In the genomic region with DNA sequence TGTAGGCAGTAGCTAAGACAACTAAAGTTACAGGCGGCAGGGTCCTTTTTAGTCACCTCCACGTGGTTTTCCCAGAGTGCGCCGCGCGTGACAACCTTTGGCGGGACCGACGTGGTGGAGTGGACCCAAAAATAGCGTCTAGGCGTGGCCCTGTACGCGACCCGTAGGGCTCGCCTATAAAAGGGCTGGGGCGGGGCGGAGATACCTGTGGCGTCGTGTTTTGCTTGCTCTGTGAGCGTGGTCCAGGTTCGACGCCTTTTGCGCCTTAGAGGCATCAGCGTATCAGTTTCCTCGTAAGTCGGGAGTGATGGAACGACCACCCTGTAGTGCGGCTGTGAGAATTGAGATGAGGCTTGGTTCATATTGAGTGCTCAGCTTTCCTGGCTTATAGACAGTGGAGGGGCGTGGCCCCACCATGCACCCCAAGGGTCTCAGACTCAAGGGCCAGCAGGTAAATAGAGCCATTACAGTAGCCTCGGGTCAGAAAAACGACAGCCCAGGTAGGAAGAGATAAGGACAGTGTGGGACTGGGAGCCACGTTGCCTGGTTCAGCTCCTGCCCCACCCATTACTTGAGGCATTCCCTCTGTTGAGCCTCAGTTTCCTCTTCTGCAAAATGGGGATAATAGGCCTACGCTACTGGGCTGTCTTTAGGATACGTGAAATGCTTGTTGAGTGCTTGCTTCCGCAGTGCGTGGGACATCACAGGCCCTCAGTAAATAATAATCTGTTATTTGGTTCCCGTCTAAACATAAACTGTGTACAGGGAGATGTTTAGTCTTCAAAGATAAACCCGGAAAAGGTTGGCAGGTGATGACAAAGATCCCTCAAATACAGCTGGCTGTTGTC, we compare ENCODE assay signal across 8 cellular contexts. TPM values are rescaled to one million over a fixed set of nuclear protein-coding genes. Genes with fewer than 3 reads are reported as not detected.
DNase-seq lines count a peak whose midpoint lies in the region; ATAC-seq and TF ChIP-seq lines count a peak whose summit lies in the region.

No MANE protein-coding gene starts in this region.

- peaks cover 2% of the 10 kb centered on the region for H3K27me3 Mint-ChIP-seq in IgD-negative memory B cell

- peaks cover 10% of the 10 kb centered on the region for H3F3A ChIP-seq in SK-N-SH (replicated peaks; ENCODE audit: insufficient read depth)

- H3K9me3 Mint-ChIP-seq in IgD-negative memory B cell: peaks cover 2 to 10% (median 4%) of the 10 kb centered on the region in 3 donors

- peak overlapping the region; percentile 89 to 100 (median 99) for H3K27ac Mint-ChIP-seq in IgD-negative memory B cell

- POLR2A ChIA-PET in SK-N-SH (lab: Yijun Ruan, JAX): interaction anchor here (0.6 to 2.4 kb wide), 12 partner anchors 15 to 141 kb away, joined by 3 to 13 read pairs (median 5); a partner anchor contains a TSS

- H3K79me2 ChIP-seq in SK-N-SH (ENCODE audit: insufficient read depth) (0 out of 2 replicates have a peak, but pooled peaks cover 10% of the 10 kb centered on the region), hepatocyte (no peaks in the 10 kb centered on the region)

- no peak for TF ChIP-seq RAD21 in SK-N-SH (IDR thresholded peaks at IDR 0.05; ENCODE audit: low read length)

- no peak for ATAC-seq in HG02870 (IDR thresholded peaks at IDR 0.05; ENCODE audit: unreplicated experiment)

- peaks cover 7 to 19% (median 10%) of the 10 kb centered on the region in 3 donors for H3K4me1 Mint-ChIP-seq in IgD-negative memory B cell

- H3K27me3 ChIP-seq in SK-N-SH (ENCODE audit: insufficient read depth): no peaks in the 10 kb centered on the region
- no peaks in the 10 kb centered on the region for H3K27me3 ChIP-seq in adipocyte (replicated peaks; ENCODE audit: control insufficient read depth, insufficient read depth, low read length)
- H3K27me3 ChIP-seq in hepatocyte: no peaks in the 10 kb centered on the region

- H3K36me3 Mint-ChIP-seq in IgD-negative memory B cell: peaks cover 2% of the 10 kb centered on the region

- peak; percentile 83 to 88 for DNase-seq in NCI-H526 (lab: John Stamatoyannopoulos, UW)
- no peak for DNase-seq in NCI-H526 treated with DMSO at 0.1 percent for 48 hours (lab: John Stamatoyannopoulos, UW)
- no peak for DNase-seq in SK-N-SH
- no peak for DNase-seq in adipocyte (ENCODE audit: low read depth)
- peak; percentile 91 for DNase-seq in hepatocyte (ENCODE audit: low spot score)
- DNase-seq in skeletal muscle cell (ENCODE audit: low read depth): no peak

- peak overlapping the region; percentile 92 to 99 (median 97) for H3K4me3 Mint-ChIP-seq in IgD-negative memory B cell

- H2AFZ ChIP-seq in SK-N-SH (ENCODE audit: low read depth): peak overlapping the region; percentile 96
- peak overlapping the region; percentile 67 for H2AFZ ChIP-seq in hepatocyte

- H3K36me3 ChIP-seq in SK-N-SH (replicated peaks in 1 of 2; ENCODE audit: control insufficient read depth in 1 of 2, insufficient read depth in 2 of 2, low read length in 1 of 2) (peaks cover 8 to 11% of the 10 kb centered on the region in 2 experiments), adipocyte (ENCODE audit: control insufficient read depth, insufficient read depth, low read length, severe bottlenecking) (peaks cover 24% of the 10 kb centered on the region), hepatocyte (replicated peaks; ENCODE audit: insufficient read depth, low read depth) (no peaks in the 10 kb centered on the region)

- H3K27ac ChIP-seq in SK-N-SH (ENCODE audit: low read depth in 2 of 2, low read length in 1 of 2) (peak overlapping the region; percentile 97), hepatocyte (peak overlapping the region; percentile 96)

- WGBS in SK-N-SH (ENCODE audit: low lambda C conversion rate): 49% methylated on average over 31 of the region's 38 CpGs
- WGBS in hepatocyte (ENCODE audit: low lambda C conversion rate, missing lambda C conversion rate): 43% methylated on average over 38 of the region's 38 CpGs

- H3K9me3 ChIP-seq in SK-N-SH (no peaks in the 10 kb centered on the region), adipocyte (ENCODE audit: control insufficient read depth, low read length) (no peaks in the 10 kb centered on the region), hepatocyte (ENCODE audit: low read depth) (no peaks in the 10 kb centered on the region)

- H3K9ac ChIP-seq in SK-N-SH: peak overlapping the region; percentile 97
- peak overlapping the region; percentile 99 for H3K9ac ChIP-seq in adipocyte (ENCODE audit: low read length)

- TF ChIP-seq CTCF in SK-N-SH (IDR thresholded peaks at IDR 0.05): no peak
- TF ChIP-seq CTCF in hepatocyte (IDR thresholded peaks at IDR 0.05; ENCODE audit: poor library complexity): no peak

- peaks cover 0 to 13% of the 10 kb centered on the region in 2 experiments; a peak in 1 of 4 replicates for H3K4me1 ChIP-seq in SK-N-SH (ENCODE audit: control insufficient read depth in 1 of 2, insufficient read depth in 2 of 2, low read depth in 1 of 2, low read length in 1 of 2)
- H3K4me1 ChIP-seq in adipocyte (ENCODE audit: control insufficient read depth, insufficient read depth, low read length): peaks cover 15% of the 10 kb centered on the region
- peaks cover 5% of the 10 kb centered on the region for H3K4me1 ChIP-seq in hepatocyte (ENCODE audit: insufficient read depth)

- CTCF ChIA-PET in SK-N-SH (lab: Yijun Ruan, JAX): interaction anchor here (0.8 to 11.1 kb wide), 21 partner anchors 10 to 394 kb away, joined by 3 to 146 read pairs (median 4); a partner anchor contains a TSS

- H3K4me2 ChIP-seq in SK-N-SH: peak overlapping the region; percentile 91
- H3K4me2 ChIP-seq in hepatocyte: peak overlapping the region; percentile 72

- H3K9me2 ChIP-seq in SK-N-SH (no peaks in the 10 kb centered on the region), hepatocyte (replicated peaks; ENCODE audit: insufficient read depth) (no peaks in the 10 kb centered on the region)

- no peak for TF ChIP-seq EP300 in SK-N-SH (IDR thresholded peaks at IDR 0.05; ENCODE audit: borderline replicate concordance in 1 of 2, low read depth in 1 of 2, low read length in 1 of 2)

- H3K4me3 ChIP-seq in SK-N-SH (ENCODE audit: low read depth in 2 of 2, low read length in 1 of 2) (peak overlapping the region; percentile 62 to 71), adipocyte (ENCODE audit: low read length) (peak overlapping the region; percentile 86), hepatocyte (no peak overlapping the region), skeletal muscle cell (ENCODE audit: low read depth, low read length) (peak overlapping the region; percentile 62)

- H4K20me1 ChIP-seq in SK-N-SH (ENCODE audit: insufficient read depth) (no peaks in the 10 kb centered on the region), hepatocyte (ENCODE audit: insufficient read depth, poor library complexity, severe bottlenecking) (no peaks in the 10 kb centered on the region)

TF ChIP-seq in SK-N-SH, 30 proteins besides CTCF, POLR2A, EP300 and RAD21:
- no peak for TF ChIP-seq TEAD4 (IDR thresholded peaks at IDR 0.05; ENCODE audit: borderline replicate concordance, insufficient read depth)
- no peak for TF ChIP-seq NRF1 (IDR thresholded peaks at IDR 0.05; ENCODE audit: low read depth, low read length)
- TF ChIP-seq, protein P1, sequence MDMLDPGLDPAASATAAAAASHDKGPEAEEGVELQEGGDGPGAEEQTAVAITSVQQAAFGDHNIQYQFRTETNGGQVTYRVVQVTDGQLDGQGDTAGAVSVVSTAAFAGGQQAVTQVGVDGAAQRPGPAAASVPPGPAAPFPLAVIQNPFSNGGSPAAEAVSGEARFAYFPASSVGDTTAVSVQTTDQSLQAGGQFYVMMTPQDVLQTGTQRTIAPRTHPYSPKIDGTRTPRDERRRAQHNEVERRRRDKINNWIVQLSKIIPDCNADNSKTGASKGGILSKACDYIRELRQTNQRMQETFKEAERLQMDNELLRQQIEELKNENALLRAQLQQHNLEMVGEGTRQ (IDR thresholded peaks at IDR 0.05; ENCODE audit: borderline replicate concordance, low read depth, low read length): peak; percentile 65
- TF ChIP-seq, protein P2, sequence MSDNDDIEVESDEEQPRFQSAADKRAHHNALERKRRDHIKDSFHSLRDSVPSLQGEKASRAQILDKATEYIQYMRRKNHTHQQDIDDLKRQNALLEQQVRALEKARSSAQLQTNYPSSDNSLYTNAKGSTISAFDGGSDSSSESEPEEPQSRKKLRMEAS (IDR thresholded peaks at IDR 0.05; ENCODE audit: low read depth): peak; percentile 99
- TF ChIP-seq MXI1 (IDR thresholded peaks at IDR 0.05; ENCODE audit: low read depth, low read length): peak; percentile 88
- TF ChIP-seq, protein P3, sequence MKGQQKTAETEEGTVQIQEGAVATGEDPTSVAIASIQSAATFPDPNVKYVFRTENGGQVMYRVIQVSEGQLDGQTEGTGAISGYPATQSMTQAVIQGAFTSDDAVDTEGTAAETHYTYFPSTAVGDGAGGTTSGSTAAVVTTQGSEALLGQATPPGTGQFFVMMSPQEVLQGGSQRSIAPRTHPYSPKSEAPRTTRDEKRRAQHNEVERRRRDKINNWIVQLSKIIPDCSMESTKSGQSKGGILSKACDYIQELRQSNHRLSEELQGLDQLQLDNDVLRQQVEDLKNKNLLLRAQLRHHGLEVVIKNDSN (IDR thresholded peaks at IDR 0.05; ENCODE audit: borderline replicate concordance, low read depth): peak; percentile 91
- peak; percentile 62; the same call in 1 of the 2 replicates for TF ChIP-seq MEF2A (IDR thresholded peaks at IDR 0.05; ENCODE audit: borderline replicate concordance, low read depth)

RNA-seq across cellular contexts. Expression of a gene that starts 0.7 kb away (rescaled TPM):
- polyA plus RNA-seq in IgD-negative memory B cell (26.9 TPM), SK-N-SH (2012; rRNA removed) (77.7 and 92.4 TPM in 2 replicates), hepatocyte (93.1 and 95.4 TPM in 2 replicates)
- polyA plus RNA-seq in SK-N-SH (2012; cell fraction: cytosol; rRNA removed): 48.7 and 73.5 TPM in 2 replicates
- 41.0 and 42.2 TPM in 2 replicates for polyA plus RNA-seq in SK-N-SH (2012; cell fraction: nucleus; rRNA removed)
- 63.2 and 65.0 TPM in 2 replicates for total RNA-seq in hepatocyte

RNA-seq across cellular contexts. Expression of a gene that starts 11.5 kb away (rescaled TPM):
- polyA plus RNA-seq in IgD-negative memory B cell (6.5 TPM), SK-N-SH (2012; rRNA removed) (0.05 and 0.15 TPM in 2 replicates), hepatocyte (0.56 and 1.5 TPM in 2 replicates)
- polyA plus RNA-seq in SK-N-SH (2012; cell fraction: cytosol; rRNA removed): 0.06 and 0.07 TPM in 2 replicates
- polyA plus RNA-seq in SK-N-SH (2012; cell fraction: nucleus; rRNA removed): 0.13 and 0.35 TPM in 2 replicates
- total RNA-seq in hepatocyte: 3.4 and 3.7 TPM in 2 replicates

RNA-seq across cellular contexts. Expression of a gene that starts 34.7 kb away (rescaled TPM):
- 1.4 TPM for polyA plus RNA-seq in IgD-negative memory B cell
- 38.2 and 62.2 TPM in 2 replicates for polyA plus RNA-seq in SK-N-SH (2012; rRNA removed)
- polyA plus RNA-seq in SK-N-SH (2012; cell fraction: cytosol; rRNA removed): 27.2 and 45.0 TPM in 2 replicates
- polyA plus RNA-seq in SK-N-SH (2012; cell fraction: nucleus; rRNA removed): 80.0 and 95.2 TPM in 2 replicates
- total RNA-seq in hepatocyte: 27.5 and 34.3 TPM in 2 replicates
- 45.1 and 45.7 TPM in 2 replicates for polyA plus RNA-seq in hepatocyte

Comparison
In these comparisons a context has a peak if more than half of its experiments do, and no peak if none do; other contexts are left out.
1. DNase-seq: peak in NCI-H526 (2 of 2) and hepatocyte (single experiment); none in NCI-H526 treated with DMSO at 0.1 percent for 48 hours (single experiment), SK-N-SH (single experiment), adipocyte (single experiment) and skeletal muscle cell (single experiment).
2. RNA of a gene that starts 34.7 kb away (polyA plus RNA-seq): 27.2 to 95.2 TPM in SK-N-SH and 45.1 to 45.7 TPM in hepatocyte; 1.4 TPM in IgD-negative memory B cell (single experiment); every median in the first group is over 10 times any median in the second.